1 cellular context compared by ENCODE assay signal in the genomic region with DNA sequence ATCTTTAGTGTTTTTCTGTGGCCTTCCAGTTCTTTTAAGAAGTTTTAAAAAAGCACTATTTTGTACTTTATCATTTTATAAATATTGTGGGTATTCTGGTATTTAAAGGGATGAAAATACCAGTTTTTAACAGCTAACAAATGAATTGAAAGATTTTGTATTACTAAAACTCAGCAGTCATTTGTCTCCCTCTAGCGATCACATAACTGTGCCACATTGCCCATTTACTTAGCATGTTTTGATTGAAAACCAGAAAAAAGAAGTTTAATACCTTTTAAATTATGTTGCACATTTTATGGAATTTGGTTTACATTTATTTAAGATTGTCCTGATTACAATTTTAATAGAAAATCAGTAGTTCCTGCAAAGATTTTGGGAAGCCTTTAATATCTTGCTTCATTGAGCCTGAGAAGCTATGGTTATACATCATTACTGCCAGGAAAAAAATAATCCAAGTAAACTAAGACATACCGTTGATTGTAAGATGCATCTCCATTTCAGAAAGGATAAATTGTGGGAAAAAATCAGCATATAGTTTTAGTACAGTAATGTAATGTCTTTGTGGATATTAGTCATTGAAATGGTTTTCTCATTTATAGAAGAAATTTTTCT.
TF ChIP-seq lines count a peak whose summit lies in the region.

No MANE protein-coding gene starts in this region.

TF ChIP-seq in GM12878, 131 proteins besides CTCF, POLR2A, EP300 and RAD21 (continued from another document):
- TF ChIP-seq BCL3 (IDR thresholded peaks at IDR 0.05; ENCODE audit: borderline replicate concordance, insufficient read depth, low read depth, low read length, poor library complexity, severe bottlenecking) (no peak), SMARCA5 (IDR thresholded peaks at IDR 0.05) (no peak), TBL1XR1 (IDR thresholded peaks at IDR 0.05; ENCODE audit: low read depth, low read length) (no peak), CHD1 (IDR thresholded peaks at IDR 0.05; ENCODE audit: low read depth, low read length) (no peak), HDGF (IDR thresholded peaks at IDR 0.05) (no peak), ASH2L (IDR thresholded peaks at IDR 0.05; ENCODE audit: borderline replicate concordance, low read depth) (no peak), CREB1 (IDR thresholded peaks at IDR 0.05; ENCODE audit: low read depth) (no peak)
- TF ChIP-seq, protein P1, sequence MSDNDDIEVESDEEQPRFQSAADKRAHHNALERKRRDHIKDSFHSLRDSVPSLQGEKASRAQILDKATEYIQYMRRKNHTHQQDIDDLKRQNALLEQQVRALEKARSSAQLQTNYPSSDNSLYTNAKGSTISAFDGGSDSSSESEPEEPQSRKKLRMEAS (IDR thresholded peaks at IDR 0.05; ENCODE audit: low read depth, low read length) = no peak
TF ChIP-seq in GM12878: peak in this region for 0.
